In the genomic region with DNA sequence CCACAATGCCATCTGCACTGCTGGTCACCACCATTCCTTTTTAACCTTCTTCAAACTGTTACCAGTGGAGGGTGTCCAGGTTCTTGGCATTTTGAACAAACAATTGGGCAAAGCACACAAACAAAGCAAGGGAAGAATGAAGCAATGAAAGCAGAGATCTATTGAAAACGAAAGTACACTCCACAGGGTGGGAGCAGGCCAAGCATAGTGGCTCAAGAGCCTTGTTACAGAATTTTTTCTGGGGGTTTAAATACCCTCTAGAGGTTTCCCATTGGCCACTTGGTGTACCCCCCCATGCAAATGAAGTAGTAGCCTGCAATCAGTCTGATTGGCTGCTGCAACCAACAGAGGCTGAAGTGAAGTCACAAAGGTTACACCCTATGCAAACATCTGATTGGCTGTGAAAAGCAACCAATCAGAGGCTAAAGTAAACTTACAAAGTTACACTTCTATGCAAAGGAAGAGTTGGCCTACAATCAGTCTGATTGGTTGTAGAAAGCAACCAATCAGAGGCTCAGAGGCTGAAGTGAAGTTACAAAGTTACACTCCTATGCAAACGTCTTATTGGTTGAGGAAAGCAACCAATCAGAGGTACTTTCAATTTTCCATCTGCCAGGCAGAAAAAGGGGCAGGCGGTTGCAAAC, we compare ENCODE assay signal across 15 cellular contexts.
DNase-seq lines count a peak whose midpoint lies in the region; ATAC-seq and TF ChIP-seq lines count a peak whose summit lies in the region.
"Had no signal": no experiment of that assay in that cellular context is flagged by ENCODE, and none has a peak within 500 bp of the region (broad histone marks: within the 10 kb centered on the region; RNA-seq: fewer than 3 reads in every experiment).

No MANE protein-coding gene starts in this region.

- H3K27ac ChIP-seq in neural progenitor cell: no peak overlapping the region
- H3K27ac ChIP-seq: vagina had no signal

- H3K36me3 Mint-ChIP-seq in neural progenitor cell: no peaks in the 10 kb centered on the region
- H3K36me3 Mint-ChIP-seq: activated CD4-positive, alpha-beta memory T cell treated with anti-CD3 and anti-CD28 coated beads for 36 hours; natural killer cell treated with Interleukin-12 subunit alpha and Interleukin-12 subunit beta and Interleukin-15 and Interleukin-18, amount 100 ng/mL, for 72 hours had no signal

- no peak overlapping the region for H3K9ac ChIP-seq in neural progenitor cell

- no peaks in the 10 kb centered on the region for H3K9me3 ChIP-seq in neural progenitor cell (ENCODE audit: low read depth)
- H3K9me3 ChIP-seq: vagina had no signal

- H3K27ac Mint-ChIP-seq in stimulated activated naive CD8-positive, alpha-beta T cell treated with anti-CD3 and anti-CD28 coated beads, Interleukin-15, amount 100 ng/mL, for 72 hours: no peak overlapping the region
- no peak overlapping the region for H3K27ac Mint-ChIP-seq in neural progenitor cell
- H3K27ac Mint-ChIP-seq: activated CD4-positive, alpha-beta memory T cell treated with anti-CD3 and anti-CD28 coated beads for 36 hours; activated T-cell treated with anti-CD3 and anti-CD28 coated beads, Interleukin-2, amount 50 U/mL, for 72 hours; endodermal cell; natural killer cell treated with Interleukin-12 subunit alpha and Interleukin-12 subunit beta and Interleukin-15 and Interleukin-18, amount 100 ng/mL, for 72 hours had no signal

- H3K36me3 ChIP-seq in neural progenitor cell: no peaks in the 10 kb centered on the region
- H3K36me3 ChIP-seq: vagina had no signal

- no peaks in the 10 kb centered on the region for H3K27me3 Mint-ChIP-seq in stimulated activated naive CD8-positive, alpha-beta T cell treated with anti-CD3 and anti-CD28 coated beads, Interleukin-15, amount 100 ng/mL, for 72 hours
- no peaks in the 10 kb centered on the region for H3K27me3 Mint-ChIP-seq in neural progenitor cell (ENCODE audit: insufficient read depth, low read depth)
- H3K27me3 Mint-ChIP-seq: activated CD4-positive, alpha-beta memory T cell treated with anti-CD3 and anti-CD28 coated beads for 36 hours had no signal

- no peaks in the 10 kb centered on the region for H4K20me1 ChIP-seq in neural progenitor cell (ENCODE audit: low read depth)

- peaks cover 9% of the 10 kb centered on the region for H3K4me1 Mint-ChIP-seq in stimulated activated naive CD8-positive, alpha-beta T cell treated with anti-CD3 and anti-CD28 coated beads, Interleukin-15, amount 100 ng/mL, for 72 hours
- peaks cover 7% of the 10 kb centered on the region for H3K4me1 Mint-ChIP-seq in neural progenitor cell

- H3K4me3 Mint-ChIP-seq in stimulated activated naive CD8-positive, alpha-beta T cell treated with anti-CD3 and anti-CD28 coated beads, Interleukin-15, amount 100 ng/mL, for 72 hours: no peak overlapping the region
- no peak overlapping the region for H3K4me3 Mint-ChIP-seq in neural progenitor cell
- H3K4me3 Mint-ChIP-seq: activated CD4-positive, alpha-beta memory T cell treated with anti-CD3 and anti-CD28 coated beads for 36 hours; activated T-cell treated with anti-CD3 and anti-CD28 coated beads, Interleukin-2, amount 50 U/mL, for 72 hours; endodermal cell; natural killer cell treated with Interleukin-12 subunit alpha and Interleukin-12 subunit beta and Interleukin-15 and Interleukin-18, amount 100 ng/mL, for 72 hours had no signal

- H3K4me1 ChIP-seq in neural progenitor cell: peaks cover 8% of the 10 kb centered on the region
- H3K4me1 ChIP-seq: vagina had no signal

- DNase-seq in stimulated activated naive CD8-positive, alpha-beta T cell treated with anti-CD3 and anti-CD28 coated beads, Interleukin-15, amount 100 ng/mL, for 72 hours: no peak
- DNase-seq in stimulated activated naive CD8-positive, alpha-beta T cell treated with anti-CD3 and anti-CD28 coated beads, Interleukin-15, Interleukin-2, amounts not matched to agents 100 U/mL and 50 U/mL, for 24 hours: no peak
- peak; percentile 29 for DNase-seq in NB4 (ENCODE audit: low read depth)
- peak; percentile 6 for DNase-seq in choroid plexus epithelial cell (ENCODE audit: low read depth)
- no peak for DNase-seq in stimulated activated CD8-positive, alpha-beta memory T cell treated with anti-CD3 and anti-CD28 coated beads, Interleukin-4, amount 100 ng/mL, for 48 hours
- DNase-seq in COLO829 (ENCODE audit: low spot score): no peak
- DNase-seq in neural progenitor cell (ENCODE audit: low spot score): no peak
- DNase-seq: activated CD4-positive, alpha-beta memory T cell treated with anti-CD3 and anti-CD28 coated beads for 36 hours; activated T-cell treated with anti-CD3 and anti-CD28 coated beads, Interleukin-2, amount 50 U/mL, for 72 hours; endodermal cell; left ventricle myocardium superior; SIG-M5 had no signal

- H3F3A ChIP-seq in neural progenitor cell (ENCODE audit: low read depth): no peaks in the 10 kb centered on the region

- TF ChIP-seq CTCF in NB4 (IDR thresholded peaks at IDR 0.05; ENCODE audit: low read depth, low read length) (no peak), choroid plexus epithelial cell (conservative IDR thresholded peaks at IDR 0.05; ENCODE audit: low read depth, low read length) (no peak), neural progenitor cell (IDR thresholded peaks at IDR 0.05) (no peak)

- H3K9me3 Mint-ChIP-seq in stimulated activated naive CD8-positive, alpha-beta T cell treated with anti-CD3 and anti-CD28 coated beads, Interleukin-15, amount 100 ng/mL, for 72 hours: no peaks in the 10 kb centered on the region
- H3K9me3 Mint-ChIP-seq in neural progenitor cell: peaks cover 2% of the 10 kb centered on the region
- H3K9me3 Mint-ChIP-seq: activated CD4-positive, alpha-beta memory T cell treated with anti-CD3 and anti-CD28 coated beads for 36 hours; activated T-cell treated with anti-CD3 and anti-CD28 coated beads, Interleukin-2, amount 50 U/mL, for 72 hours; natural killer cell treated with Interleukin-12 subunit alpha and Interleukin-12 subunit beta and Interleukin-15 and Interleukin-18, amount 100 ng/mL, for 72 hours had no signal

- TF ChIP-seq POLR2A in NB4 (IDR thresholded peaks at IDR 0.05; ENCODE audit: extremely low read depth, insufficient read length): no peak

- no peaks in the 10 kb centered on the region for H3K27me3 ChIP-seq in neural progenitor cell
- H3K27me3 ChIP-seq: vagina had no signal

- H3K4me3 ChIP-seq in NB4 (ENCODE audit: low read depth, low read length) (no peak overlapping the region), choroid plexus epithelial cell (ENCODE audit: low read depth, low read length) (no peak overlapping the region), neural progenitor cell (no peak overlapping the region)
- H3K4me3 ChIP-seq: vagina had no signal

- no peaks in the 10 kb centered on the region for H3K79me2 ChIP-seq in neural progenitor cell (ENCODE audit: low read depth)

- no peak overlapping the region for H2AFZ ChIP-seq in neural progenitor cell (replicated peaks)

- peak; percentile 28 for ATAC-seq in stimulated activated naive CD8-positive, alpha-beta T cell treated with anti-CD3 and anti-CD28 coated beads, Interleukin-15, amount 100 ng/mL, for 72 hours
- no peak for ATAC-seq in stimulated activated naive CD8-positive, alpha-beta T cell treated with anti-CD3 and anti-CD28 coated beads, Interleukin-15, Interleukin-2, amounts not matched to agents 100 U/mL and 50 U/mL, for 24 hours
- no peak for ATAC-seq in GM21737 (IDR thresholded peaks at IDR 0.05; ENCODE audit: unreplicated experiment)
- ATAC-seq: activated T-cell treated with anti-CD3 and anti-CD28 coated beads, Interleukin-2, amount 50 U/mL, for 72 hours; left ventricle myocardium superior had no signal

- H3K4me2 ChIP-seq in neural progenitor cell: no peak overlapping the region

Comparison
In these comparisons a context has a peak if more than half of its experiments do, and no peak if none do; other contexts are left out.
1. DNase-seq: peak in NB4 (single experiment) and choroid plexus epithelial cell (single experiment); none in stimulated activated naive CD8-positive, alpha-beta T cell treated with anti-CD3 and anti-CD28 coated beads, Interleukin-15, amount 100 ng/mL, for 72 hours (0 of 2), stimulated activated naive CD8-positive, alpha-beta T cell treated with anti-CD3 and anti-CD28 coated beads, Interleukin-15, Interleukin-2, amounts not matched to agents 100 U/mL and 50 U/mL, for 24 hours (single experiment), stimulated activated CD8-positive, alpha-beta memory T cell treated with anti-CD3 and anti-CD28 coated beads, Interleukin-4, amount 100 ng/mL, for 48 hours (single experiment), COLO829 (single experiment) and neural progenitor cell (single experiment).